In genomic region chr2:230218411-230218810, GRCh38 we compare ENCODE assay signal across 10 cellular contexts. TPM values are rescaled to one million over a fixed set of nuclear protein-coding genes. Genes with fewer than 3 reads are reported as not detected.
A peak's percentile ranks its signal among the peaks of the same experiment; 100 is the strongest.
DNase-seq lines count a peak whose midpoint lies in the region; ATAC-seq and TF ChIP-seq lines count a peak whose summit lies in the region.
"Had no signal": no experiment of that assay in that cellular context is flagged by ENCODE, and none has a peak within 500 bp of the region (broad histone marks: within the 10 kb centered on the region; RNA-seq: fewer than 3 reads in every experiment).

No MANE protein-coding gene starts in this region.

- no peaks in the 10 kb centered on the region for H3K9me3 ChIP-seq in vagina
- H3K9me3 ChIP-seq: adrenal gland had no signal

- no peak for TF ChIP-seq CTCF in activated CD8-positive, alpha-beta T cell treated with anti-CD3 and anti-CD28 coated beads for 36 hours (IDR thresholded peaks at IDR 0.05)
- TF ChIP-seq CTCF in vagina (IDR thresholded peaks at IDR 0.05), result no peak

- no peaks in the 10 kb centered on the region for H3K27me3 ChIP-seq in vagina
- H3K27me3 ChIP-seq: adrenal gland had no signal

- H3K4me1 Mint-ChIP-seq in activated CD8-positive, alpha-beta T cell treated with anti-CD3 and anti-CD28 coated beads for 36 hours (ENCODE audit: low read depth), result peaks cover 59% of the 10 kb centered on the region
- peaks cover 48 to 62% of the 10 kb centered on the region in 2 donors for H3K4me1 Mint-ChIP-seq in immature natural killer cell

- H3K9me3 Mint-ChIP-seq in activated CD8-positive, alpha-beta T cell treated with anti-CD3 and anti-CD28 coated beads for 36 hours, result no peaks in the 10 kb centered on the region
- H3K9me3 Mint-ChIP-seq in immature natural killer cell, result no peaks in the 10 kb centered on the region

- CTCF ChIA-PET in activated CD8-positive, alpha-beta T cell treated with anti-CD3 and anti-CD28 coated beads for 36 hours (lab: Charles Lee), result interaction anchor here (1.4 kb wide), 1 partner anchor 48 kb away, joined by 3 read pairs; no protein-coding TSS in a partner anchor

- peak overlapping the region; percentile 24 for H3K27ac ChIP-seq in vagina

- no peak for DNase-seq in Right ventricle myocardium superior
- no peak for DNase-seq in cardiac septum (ENCODE audit: low spot score)
- DNase-seq in activated CD8-positive, alpha-beta T cell treated with anti-CD3 and anti-CD28 coated beads for 36 hours, result no peak
- DNase-seq in immature natural killer cell, result no peak
- DNase-seq in vagina (ENCODE audit: extremely low spot score in 2 of 2), result no peak
- DNase-seq in posterior vena cava (ENCODE audit: low spot score), result no peak
- DNase-seq: adrenal gland had no signal

- H3K36me3 ChIP-seq in vagina, result peaks cover 0 to 31% of the 10 kb centered on the region in 2 donors

- no peak for TF ChIP-seq POLR2A in vagina (IDR thresholded peaks at IDR 0.05)

- intact Hi-C loops in Right ventricle myocardium superior (cut with DNase I) (no loop called here), cardiac septum (cut with DNase I) (no loop called here), vagina (cut with DNase I) (no loop called here), posterior vena cava (cut with DNase I) (no loop called here)
- intact Hi-C loops in activated CD8-positive, alpha-beta T cell treated with anti-CD3 and anti-CD28 coated beads for 36 hours (cut with micrococcal nuclease), result loop anchor here (5.0 kb wide), 2 partner anchors 99 to 394 kb away; no protein-coding TSS in a partner anchor

- POLR2A ChIA-PET in activated CD8-positive, alpha-beta T cell treated with anti-CD3 and anti-CD28 coated beads for 36 hours (lab: Charles Lee), result interaction anchor here (0.6 to 2.4 kb wide), 5 partner anchors 10 to 417 kb away, joined by 3 to 18 read pairs (median 4); partner anchors contain the start of gene SP140L

- no peaks in the 10 kb centered on the region for H3K27me3 Mint-ChIP-seq in activated CD8-positive, alpha-beta T cell treated with anti-CD3 and anti-CD28 coated beads for 36 hours
- H3K27me3 Mint-ChIP-seq in immature natural killer cell (ENCODE audit: low read depth in 3 of 3), result peaks cover 0 to 6% (median 1%) of the 10 kb centered on the region in 3 donors

- peak overlapping the region; percentile 90 for H3K4me3 Mint-ChIP-seq in activated CD8-positive, alpha-beta T cell treated with anti-CD3 and anti-CD28 coated beads for 36 hours
- H3K4me3 Mint-ChIP-seq in immature natural killer cell, result peak overlapping the region; percentile 96 to 99 (median 98)

- H3K27ac Mint-ChIP-seq in activated CD8-positive, alpha-beta T cell treated with anti-CD3 and anti-CD28 coated beads for 36 hours, result peak overlapping the region; percentile 85
- H3K27ac Mint-ChIP-seq in immature natural killer cell, result peak overlapping the region; percentile 41 to 98 (median 76)

- ATAC-seq in Right ventricle myocardium superior (ENCODE audit: poor library complexity), result peak; percentile 40
- ATAC-seq in activated CD8-positive, alpha-beta T cell treated with anti-CD3 and anti-CD28 coated beads for 36 hours, result peak; percentile 19
- ATAC-seq in GM21360 (IDR thresholded peaks at IDR 0.05; ENCODE audit: unreplicated experiment), result no peak
- ATAC-seq in GM18517 (IDR thresholded peaks at IDR 0.05; ENCODE audit: unreplicated experiment), result no peak
- ATAC-seq: HCT116 had no signal

- peak overlapping the region; percentile 71 to 74 for H3K4me3 ChIP-seq in vagina

- peaks cover 36% of the 10 kb centered on the region for H3K4me1 ChIP-seq in vagina

- H3K36me3 Mint-ChIP-seq in activated CD8-positive, alpha-beta T cell treated with anti-CD3 and anti-CD28 coated beads for 36 hours (ENCODE audit: low read depth), result peaks cover 61% of the 10 kb centered on the region
- H3K36me3 Mint-ChIP-seq in immature natural killer cell, result peaks cover 17 to 31% (median 28%) of the 10 kb centered on the region in 3 donors

RNA-seq across cellular contexts. Expression of gene SP110, which starts 1.4 kb away (rescaled TPM):
- total RNA-seq in Right ventricle myocardium superior (8.6 TPM), cardiac septum (10.0 TPM), vagina (9.6 TPM), posterior vena cava (10 to 100 TPM; 20.5 to 21.3 TPM)
- 10 to 100 TPM; 67.0 to 69.4 TPM for total RNA-seq in activated CD8-positive, alpha-beta T cell treated with anti-CD3 and anti-CD28 coated beads for 36 hours
- polyA plus RNA-seq in immature natural killer cell, result 10 to 100 TPM; 49.0 to 97.9 (median 60.5) TPM

RNA-seq across cellular contexts. Expression of gene SP140, which starts 7.1 kb away (rescaled TPM):
- total RNA-seq in Right ventricle myocardium superior (0.56 TPM), cardiac septum (0.57 TPM), vagina (7.4 TPM), posterior vena cava (1 to 10 TPM; 2.3 to 4.5 TPM)
- total RNA-seq in activated CD8-positive, alpha-beta T cell treated with anti-CD3 and anti-CD28 coated beads for 36 hours, result 10 to 100 TPM; 78.1 to 78.3 TPM
- 10 to 100 TPM; 17.2 to 34.6 (median 19.3) TPM for polyA plus RNA-seq in immature natural killer cell

Comparison
In these comparisons a context has a peak if more than half of its experiments do, and no peak if none do; other contexts are left out.
1. ATAC-seq: peak in Right ventricle myocardium superior (single experiment) and activated CD8-positive, alpha-beta T cell treated with anti-CD3 and anti-CD28 coated beads for 36 hours (single experiment); none in GM21360 (single experiment) and GM18517 (single experiment).